ENCODE assay signal across 29 cellular contexts in the genomic region with DNA sequence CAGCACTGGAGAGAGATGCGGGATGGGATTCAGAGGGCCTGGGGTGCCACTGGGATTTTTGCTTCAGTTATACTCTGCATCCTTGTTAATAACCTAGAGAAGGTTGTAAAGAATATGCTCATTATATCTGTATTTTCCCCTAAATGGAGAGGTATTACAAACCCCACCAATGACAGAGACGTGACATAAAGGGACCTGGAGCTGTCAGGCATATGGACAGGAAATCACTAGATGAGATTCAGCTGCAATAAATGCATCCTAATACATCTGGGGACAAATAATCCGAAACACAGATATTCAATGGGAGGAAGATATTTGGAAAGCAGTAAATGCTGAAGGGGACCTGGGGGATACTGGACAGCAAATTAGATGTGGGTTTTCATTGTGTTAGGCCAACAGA.
"Had no signal": no experiment of that assay in that cellular context is flagged by ENCODE, and none has a peak within 500 bp of the region (broad histone marks: within the 10 kb centered on the region; RNA-seq: fewer than 3 reads in every experiment).

No MANE protein-coding gene starts in this region.

- ATAC-seq: activated CD4-positive, alpha-beta T cell treated with anti-CD3 and anti-CD28 coated beads for 36 hours; activated CD8-positive, alpha-beta memory T cell treated with anti-CD3 and anti-CD28 coated beads, Interleukin-2, amount 10 ng/mL, durations not matched to agents 7 days and 5 days; activated CD8-positive, alpha-beta T cell treated with anti-CD3 and anti-CD28 coated beads, Interleukin-2, amount 10 ng/mL, durations not matched to agents 7 days and 5 days; activated T-cell treated with anti-CD3 and anti-CD28 coated beads, Interleukin-2, amount 50 U/mL, for 72 hours; body of pancreas; esophagus mucosa; T-helper 17 cell had no signal

- H3K4me1 ChIP-seq: body of pancreas, colonic mucosa had no signal

- H3K27me3 ChIP-seq: body of pancreas, colonic mucosa had no signal

- H3K27ac ChIP-seq: body of pancreas, colonic mucosa had no signal

- H3K9me3 ChIP-seq: body of pancreas, colonic mucosa had no signal

- FAIRE-seq: frontal cortex had no signal

- H3K4me3 ChIP-seq: body of pancreas, colonic mucosa had no signal

- H3K36me3 ChIP-seq: colonic mucosa had no signal

- DNase-seq: activated CD4-positive, alpha-beta memory T cell treated with anti-CD3 and anti-CD28 coated beads for 36 hours; activated CD4-positive, alpha-beta T cell treated with anti-CD3 and anti-CD28 coated beads for 36 hours; activated CD4-positive, alpha-beta T cell treated with anti-CD3 and anti-CD28 coated beads, Interleukin-2, amount 10 ng/mL, durations not matched to agents 24 days and 14 days; activated CD4-positive, CD25-positive, alpha-beta regulatory T cell; activated CD4-positive, CD25-positive, alpha-beta regulatory T cell treated with anti-CD3 and anti-CD28 coated beads, Interleukin-2, amount 50 U/mL, for 72 hours; activated CD8-positive, alpha-beta memory T cell treated with anti-CD3 and anti-CD28 coated beads, Interleukin-2, amount 10 ng/mL, durations not matched to agents 7 days and 5 days; activated CD8-positive, alpha-beta memory T cell treated with anti-CD3 and anti-CD28 coated beads, Interleukin-2, amount 50 U/mL, for 48 hours; activated CD8-positive, alpha-beta T cell treated with anti-CD3 and anti-CD28 coated beads, Interleukin-2, amount 10 ng/mL, durations not matched to agents 7 days and 5 days; activated effector memory CD4-positive, alpha-beta T cell treated with Interleukin-2 at 50 U/mL for 16 hours; activated gamma-delta T cell treated with Interleukin-2 at 50 U/mL for 16 hours; activated naive CD4-positive, alpha-beta T cell treated with anti-CD3 and anti-CD28 coated beads, Interleukin-2, amount 50 U/mL, for 16 hours; activated naive CD4-positive, alpha-beta T cell treated with Interleukin-2 at 50 U/mL for 16 hours; activated T-cell treated with anti-CD3 and anti-CD28 coated beads for 4 hours; activated T-cell treated with anti-CD3 and anti-CD28 coated beads, Interleukin-2, amount 50 U/mL, for 24 hours; activated T-cell treated with anti-CD3 and anti-CD28 coated beads, Interleukin-2, amount 50 U/mL, for 72 hours; amygdala; aorta; body of pancreas; central memory CD4-positive, alpha-beta T cell; cerebellar nuclear complex; colonic mucosa; effector CD8-positive, alpha-beta T cell; endodermal cell; foreskin fibroblast; T-helper 1 cell; T-helper 17 cell; T1000 had no signal
